In genomic region chr11:86497310-86497709, GRCh38 we compare ENCODE assay signal across 1 cellular context.
TF ChIP-seq lines count a peak whose summit lies in the region.

No MANE protein-coding gene starts in this region.

TF ChIP-seq in SK-N-SH, 30 proteins besides CTCF, POLR2A, EP300 and RAD21 (continued from another document):
- TF ChIP-seq FOSL2 (IDR thresholded peaks at IDR 0.05; ENCODE audit: borderline replicate concordance, low read depth): 0 out of 2 replicates have a peak, but pooled peaks have one; percentile 7
- no peak for TF ChIP-seq TAF1 (IDR thresholded peaks at IDR 0.05; ENCODE audit: borderline replicate concordance, low read depth, low read length)
